In the genomic region with DNA sequence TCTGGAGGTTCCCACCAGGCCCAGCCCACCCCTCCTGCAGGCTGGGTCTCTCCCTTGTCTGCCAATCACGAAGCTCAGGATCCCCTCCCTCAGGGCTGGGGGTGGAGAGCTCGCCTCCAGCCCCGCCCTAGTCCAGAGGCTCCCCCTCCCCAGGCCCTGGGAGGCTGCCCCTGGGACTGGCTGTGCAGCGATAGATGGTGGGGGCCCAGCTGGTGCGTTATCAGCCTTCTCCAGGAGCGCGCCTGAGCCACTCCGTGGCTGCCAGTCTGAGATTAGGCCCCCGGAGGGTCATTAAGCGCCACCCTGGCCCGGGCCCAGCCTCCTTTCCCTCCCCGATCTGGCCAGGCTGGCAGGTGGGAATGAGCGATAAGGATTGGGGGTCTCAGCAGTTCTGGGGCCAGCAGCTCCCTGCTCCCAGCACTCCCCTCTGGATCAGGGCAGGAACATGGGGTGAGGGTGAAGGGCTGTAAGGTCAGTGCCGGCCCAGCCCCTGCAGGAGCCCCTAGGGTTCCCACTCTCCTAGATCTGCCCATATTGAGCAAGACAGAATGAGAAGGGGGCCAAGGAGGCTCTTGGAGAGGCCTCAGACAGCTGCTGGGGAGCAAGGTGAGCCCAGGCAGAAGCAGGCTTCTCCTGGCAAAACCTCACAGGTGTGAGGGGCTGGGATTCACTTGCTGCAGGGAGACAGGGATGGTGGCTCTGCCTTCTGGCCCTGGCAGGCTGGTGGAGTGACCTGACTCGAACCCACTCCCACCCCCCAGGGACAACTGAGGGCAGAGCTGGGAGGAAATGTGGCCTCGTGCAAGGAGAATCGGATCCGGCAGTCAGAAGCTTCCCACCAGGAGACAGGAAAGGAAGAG, we compare ENCODE assay signal across 1 cellular context.
TF ChIP-seq lines count a peak whose summit lies in the region.

No MANE protein-coding gene starts in this region.

TF ChIP-seq in K562, 482 proteins besides CTCF, POLR2A, EP300 and RAD21 (continues in another document):
- TF ChIP-seq SIN3A (IDR thresholded peaks at IDR 0.05; ENCODE audit: borderline replicate concordance in 2 of 2, control insufficient read depth in 1 of 2, low read depth in 2 of 2, low read length in 2 of 2) (peak in 1 of 2 experiments; percentile 63; a peak in 1 of 4 replicates), SNRNP70 (optimal IDR thresholded peaks at IDR 0.05; ENCODE audit: low read depth, low read length) (no peak), SRSF1 (IDR thresholded peaks at IDR 0.05; ENCODE audit: low read depth, low read length) (no peak), POLR2H (tag; IDR thresholded peaks at IDR 0.05; ENCODE audit: low read depth) (no peak), CBX2 (IDR thresholded peaks at IDR 0.05; ENCODE audit: insufficient read depth, low read length, poor library complexity, severe bottlenecking) (no peak), BRF1 (IDR thresholded peaks at IDR 0.05; ENCODE audit: borderline replicate concordance, extremely low read depth, insufficient read length) (no peak), TCF7 (IDR thresholded peaks at IDR 0.05; ENCODE audit: borderline replicate concordance) (peak; percentile 92), U2AF2 (optimal IDR thresholded peaks at IDR 0.05; ENCODE audit: low read depth, low read length) (no peak), LCOR (CRISPR knock-in tag; IDR thresholded peaks at IDR 0.05) (peak; percentile 99), RFX1 (IDR thresholded peaks at IDR 0.05) (no peak), FOXM1 (IDR thresholded peaks at IDR 0.05; ENCODE audit: low read depth) (peak; percentile 100), FOXM1 (CRISPR knock-in tag; IDR thresholded peaks at IDR 0.05; ENCODE audit: low read depth) (no peak), MIER1 (IDR thresholded peaks at IDR 0.05; ENCODE audit: low read depth) (no peak; the same call in none of the 2 replicates), JUND (IDR thresholded peaks at IDR 0.05; ENCODE audit: borderline replicate concordance, low read depth, low read length) (peak; percentile 87), JUND (tag; IDR thresholded peaks at IDR 0.05; ENCODE audit: borderline replicate concordance, low read depth, low read length) (no peak; the same call in 2 of the 3 replicates), EGR1 (conservative IDR thresholded peaks at IDR 0.05) (peak; percentile 89), E2F3 (CRISPR knock-in tag; IDR thresholded peaks at IDR 0.05) (peak; percentile 97), MEF2D (tag; conservative IDR thresholded peaks at IDR 0.05; ENCODE audit: low read depth) (peak; percentile 94), ZNF280B (CRISPR knock-in tag; IDR thresholded peaks at IDR 0.05) (no peak), HMGXB4 (CRISPR knock-in tag; IDR thresholded peaks at IDR 0.05) (no peak), ZNF274 (IDR thresholded peaks at IDR 0.05; ENCODE audit: borderline replicate concordance, low read depth, low read length) (peak; percentile 92), DDX20 (tag; IDR thresholded peaks at IDR 0.05; ENCODE audit: low read depth) (no peak), ZBTB9 (CRISPR knock-in tag; IDR thresholded peaks at IDR 0.05) (peak; percentile 99), PHB (CRISPR knock-in tag; IDR thresholded peaks at IDR 0.05) (no peak), TOE1 (IDR thresholded peaks at IDR 0.05; ENCODE audit: borderline replicate concordance) (peak; percentile 93), TOE1 (CRISPR knock-in tag; IDR thresholded peaks at IDR 0.05; ENCODE audit: borderline replicate concordance, low read depth) (0 out of 2 replicates have a peak, but pooled peaks have one; percentile 61), NUFIP1 (IDR thresholded peaks at IDR 0.05; ENCODE audit: partially characterized antibody) (peak; percentile 92), ZNF507 (tag; conservative IDR thresholded peaks at IDR 0.05) (no peak), KAT8 (IDR thresholded peaks at IDR 0.05; ENCODE audit: low read depth) (no peak), PRMT5 (CRISPR knock-in tag; IDR thresholded peaks at IDR 0.05) (no peak), NR2C2 (CRISPR knock-in tag; IDR thresholded peaks at IDR 0.05) (peak; percentile 66; the same call in 1 of the 2 replicates), NR2C2 (tag; IDR thresholded peaks at IDR 0.05) (peak; percentile 59; the same call in 1 of the 2 replicates), MAZ (CRISPR knock-in tag; conservative IDR thresholded peaks at IDR 0.05 in 1 of 2, IDR thresholded peaks at IDR 0.05 in 1 of 2) (peak; percentile 99 to 100), BMI1 (IDR thresholded peaks at IDR 0.05; ENCODE audit: low read length) (0 out of 2 replicates have a peak, but pooled peaks have one; percentile 35), ZBTB43 (CRISPR knock-in tag; IDR thresholded peaks at IDR 0.05) (no peak), ZNF518B (CRISPR knock-in tag; IDR thresholded peaks at IDR 0.05) (no peak), THRAP3 (IDR thresholded peaks at IDR 0.05; ENCODE audit: borderline replicate concordance) (no peak), ZNF232 (CRISPR knock-in tag; IDR thresholded peaks at IDR 0.05) (no peak), L3MBTL2 (IDR thresholded peaks at IDR 0.05) (peak; percentile 66), TBL1XR1 (IDR thresholded peaks at IDR 0.05; ENCODE audit: low read length in 2 of 2) (peak; percentile 99), U2AF1 (optimal IDR thresholded peaks at IDR 0.05; ENCODE audit: low read depth, low read length) (no peak)
- TF ChIP-seq, protein P1, sequence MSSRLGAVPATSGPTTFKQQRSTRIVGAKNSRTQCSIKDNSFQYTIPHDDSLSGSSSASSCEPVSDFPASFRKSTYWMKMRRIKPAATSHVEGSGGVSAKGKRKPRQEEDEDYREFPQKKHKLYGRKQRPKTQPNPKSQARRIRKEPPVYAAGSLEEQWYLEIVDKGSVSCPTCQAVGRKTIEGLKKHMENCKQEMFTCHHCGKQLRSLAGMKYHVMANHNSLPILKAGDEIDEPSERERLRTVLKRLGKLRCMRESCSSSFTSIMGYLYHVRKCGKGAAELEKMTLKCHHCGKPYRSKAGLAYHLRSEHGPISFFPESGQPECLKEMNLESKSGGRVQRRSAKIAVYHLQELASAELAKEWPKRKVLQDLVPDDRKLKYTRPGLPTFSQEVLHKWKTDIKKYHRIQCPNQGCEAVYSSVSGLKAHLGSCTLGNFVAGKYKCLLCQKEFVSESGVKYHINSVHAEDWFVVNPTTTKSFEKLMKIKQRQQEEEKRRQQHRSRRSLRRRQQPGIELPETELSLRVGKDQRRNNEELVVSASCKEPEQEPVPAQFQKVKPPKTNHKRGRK (tag; IDR thresholded peaks at IDR 0.05), result peak; percentile 9; the same call in 1 of the 2 replicates
- TF ChIP-seq, protein P2, sequence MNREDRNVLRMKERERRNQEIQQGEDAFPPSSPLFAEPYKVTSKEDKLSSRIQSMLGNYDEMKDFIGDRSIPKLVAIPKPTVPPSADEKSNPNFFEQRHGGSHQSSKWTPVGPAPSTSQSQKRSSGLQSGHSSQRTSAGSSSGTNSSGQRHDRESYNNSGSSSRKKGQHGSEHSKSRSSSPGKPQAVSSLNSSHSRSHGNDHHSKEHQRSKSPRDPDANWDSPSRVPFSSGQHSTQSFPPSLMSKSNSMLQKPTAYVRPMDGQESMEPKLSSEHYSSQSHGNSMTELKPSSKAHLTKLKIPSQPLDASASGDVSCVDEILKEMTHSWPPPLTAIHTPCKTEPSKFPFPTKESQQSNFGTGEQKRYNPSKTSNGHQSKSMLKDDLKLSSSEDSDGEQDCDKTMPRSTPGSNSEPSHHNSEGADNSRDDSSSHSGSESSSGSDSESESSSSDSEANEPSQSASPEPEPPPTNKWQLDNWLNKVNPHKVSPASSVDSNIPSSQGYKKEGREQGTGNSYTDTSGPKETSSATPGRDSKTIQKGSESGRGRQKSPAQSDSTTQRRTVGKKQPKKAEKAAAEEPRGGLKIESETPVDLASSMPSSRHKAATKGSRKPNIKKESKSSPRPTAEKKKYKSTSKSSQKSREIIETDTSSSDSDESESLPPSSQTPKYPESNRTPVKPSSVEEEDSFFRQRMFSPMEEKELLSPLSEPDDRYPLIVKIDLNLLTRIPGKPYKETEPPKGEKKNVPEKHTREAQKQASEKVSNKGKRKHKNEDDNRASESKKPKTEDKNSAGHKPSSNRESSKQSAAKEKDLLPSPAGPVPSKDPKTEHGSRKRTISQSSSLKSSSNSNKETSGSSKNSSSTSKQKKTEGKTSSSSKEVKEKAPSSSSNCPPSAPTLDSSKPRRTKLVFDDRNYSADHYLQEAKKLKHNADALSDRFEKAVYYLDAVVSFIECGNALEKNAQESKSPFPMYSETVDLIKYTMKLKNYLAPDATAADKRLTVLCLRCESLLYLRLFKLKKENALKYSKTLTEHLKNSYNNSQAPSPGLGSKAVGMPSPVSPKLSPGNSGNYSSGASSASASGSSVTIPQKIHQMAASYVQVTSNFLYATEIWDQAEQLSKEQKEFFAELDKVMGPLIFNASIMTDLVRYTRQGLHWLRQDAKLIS (CRISPR knock-in tag; IDR thresholded peaks at IDR 0.05), result no peak; the same call in 1 of the 2 replicates
- TF ChIP-seq, protein P3, sequence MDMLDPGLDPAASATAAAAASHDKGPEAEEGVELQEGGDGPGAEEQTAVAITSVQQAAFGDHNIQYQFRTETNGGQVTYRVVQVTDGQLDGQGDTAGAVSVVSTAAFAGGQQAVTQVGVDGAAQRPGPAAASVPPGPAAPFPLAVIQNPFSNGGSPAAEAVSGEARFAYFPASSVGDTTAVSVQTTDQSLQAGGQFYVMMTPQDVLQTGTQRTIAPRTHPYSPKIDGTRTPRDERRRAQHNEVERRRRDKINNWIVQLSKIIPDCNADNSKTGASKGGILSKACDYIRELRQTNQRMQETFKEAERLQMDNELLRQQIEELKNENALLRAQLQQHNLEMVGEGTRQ (CRISPR knock-in tag; IDR thresholded peaks at IDR 0.05), result no peak
- TF ChIP-seq, protein P4, sequence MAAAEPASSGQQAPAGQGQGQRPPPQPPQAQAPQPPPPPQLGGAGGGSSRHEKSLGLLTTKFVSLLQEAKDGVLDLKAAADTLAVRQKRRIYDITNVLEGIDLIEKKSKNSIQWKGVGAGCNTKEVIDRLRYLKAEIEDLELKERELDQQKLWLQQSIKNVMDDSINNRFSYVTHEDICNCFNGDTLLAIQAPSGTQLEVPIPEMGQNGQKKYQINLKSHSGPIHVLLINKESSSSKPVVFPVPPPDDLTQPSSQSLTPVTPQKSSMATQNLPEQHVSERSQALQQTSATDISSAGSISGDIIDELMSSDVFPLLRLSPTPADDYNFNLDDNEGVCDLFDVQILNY (CRISPR knock-in tag; IDR thresholded peaks at IDR 0.05), result peak; percentile 54; the same call in 1 of the 2 replicates
